8 cellular contexts compared by ENCODE assay signal in genomic region chr11:62771144-62772021, GRCh38. TPM values are rescaled to one million over a fixed set of nuclear protein-coding genes. Genes with fewer than 3 reads are reported as not detected.
A peak's percentile ranks its signal among the peaks of the same experiment; 100 is the strongest.
DNase-seq lines count a peak whose midpoint lies in the region; ATAC-seq and TF ChIP-seq lines count a peak whose summit lies in the region.

Gene TAF6L, plus strand, starts transcription at chr11:62771396. Its CDS starts 4,388 bp downstream, at chr11:62775784.

- peak; percentile 67 for ATAC-seq in GM18873 (IDR thresholded peaks at IDR 0.05; ENCODE audit: low FRiP score, unreplicated experiment)
- peak; percentile 72 for ATAC-seq in HG03139 (IDR thresholded peaks at IDR 0.05; ENCODE audit: unreplicated experiment)
- ATAC-seq in activated B cell treated with CpG ODN at 0.5 μM for 24 hours (ENCODE audit: low read depth): peak; percentile 88

- H3K4me3 Mint-ChIP-seq in activated B cell treated with CpG ODN at 0.5 μM for 24 hours: peak within 1 kb of the TSS; percentile 92

- POLR2A ChIA-PET in AG04449 (lab: Yijun Ruan, JAX): interaction anchor here (0.6 to 2.6 kb wide), 11 partner anchors 10 to 180 kb away, joined by 3 to 16 read pairs (median 4); partner anchors contain the start of genes C11orf98, CSKMT, HNRNPUL2 and POLR2G
- POLR2A ChIA-PET in activated B cell treated with CpG ODN at 0.5 μM for 24 hours (lab: Charles Lee): interaction anchor here (0.6 to 8.3 kb wide), 23 partner anchors 9 to 179 kb away, joined by 3 to 109 read pairs (median 8); partner anchors contain the start of genes BSCL2, C11orf98, CSKMT and GNG3

- peak within 1 kb of the TSS; percentile 86 for H3K4me3 ChIP-seq in AG04449 (ENCODE audit: low read depth, low read length)

- no peak for TF ChIP-seq CTCF in AG04449 (IDR thresholded peaks at IDR 0.05; ENCODE audit: insufficient read depth, low read length, missing control alignments)
- no peak for TF ChIP-seq CTCF in activated B cell treated with CpG ODN at 0.5 μM for 24 hours (IDR thresholded peaks at IDR 0.05)

- H3K27ac ChIP-seq in caudate nucleus (ENCODE audit: low read depth, low read length): peak within 1 kb of the TSS; percentile 97

- H3K4me1 Mint-ChIP-seq in activated B cell treated with CpG ODN at 0.5 μM for 24 hours: peaks cover 28% of the 10 kb centered on the region

- no peaks in the 10 kb centered on the region for H3K27me3 Mint-ChIP-seq in activated B cell treated with CpG ODN at 0.5 μM for 24 hours

- CTCF ChIA-PET in AG04449 (lab: Yijun Ruan, JAX) (interaction anchor here (0.8 to 13.3 kb wide), 6 partner anchors 9 to 77 kb away, joined by 3 to 189 read pairs (median 4); partner anchors contain the start of genes POLR2G, STX5, TMEM179B and ZBTB3), activated B cell treated with CpG ODN at 0.5 μM for 24 hours (lab: Charles Lee) (interaction anchor here (1.1 to 7.5 kb wide), 5 partner anchors 9 to 347 kb away, joined by 3 to 45 read pairs (median 4); partner anchors contain the start of genes TMEM179B, TUT1 and ZBTB3)

- H3K36me3 Mint-ChIP-seq in activated B cell treated with CpG ODN at 0.5 μM for 24 hours (ENCODE audit: low read depth): peaks cover 34% of the 10 kb centered on the region

- intact Hi-C loops in activated B cell treated with CpG ODN at 0.5 μM for 24 hours (cut with micrococcal nuclease): loop anchor here (1.0 kb wide), 6 partner anchors 10 to 70 kb away; partner anchors contain the start of genes HNRNPUL2, NXF1, POLR2G and TMEM179B

- no peaks in the 10 kb centered on the region for H3K9me3 Mint-ChIP-seq in activated B cell treated with CpG ODN at 0.5 μM for 24 hours

- peak within 1 kb of the TSS; percentile 94 for H3K27ac Mint-ChIP-seq in activated B cell treated with CpG ODN at 0.5 μM for 24 hours

- peak; percentile 71 for DNase-seq in AG04449 (ENCODE audit: low read depth, low spot score)
- peak; percentile 99 for DNase-seq in NCI-H2227 (lab: John Stamatoyannopoulos, UW; ENCODE audit: unreplicated experiment)
- peak; percentile 81 for DNase-seq in activated B cell treated with CpG ODN at 0.5 μM for 24 hours
- DNase-seq in caudate nucleus (lab: John Stamatoyannopoulos, UW): peak; percentile 91 to 100 (median 97)
- DNase-seq in iris pigment epithelial cell (ENCODE audit: low read depth): peak; percentile 97
- DNase-seq in stimulated activated CD4-positive, alpha-beta T cell treated with anti-CD3 and anti-CD28 coated beads, Interleukin-12 subunit alpha, Interleukin-12 subunit beta, amount 100 ng/mL, for 24 hours (ENCODE audit: low read depth in 2 of 2): peak; percentile 88 to 97

RNA-seq across cellular contexts. Expression of gene TAF6L, which starts in this region (rescaled TPM):
- total RNA-seq in activated B cell treated with CpG ODN at 0.5 μM for 24 hours: 32.9 and 38.6 TPM in 2 replicates

Comparison
In these comparisons a context has a peak if more than half of its experiments do, and no peak if none do; other contexts are left out.
1. Peak in every context shown above with its lines: DNase-seq, ATAC-seq, H3K4me3 ChIP-seq and H3K27ac ChIP-seq.